8 cellular contexts compared by ENCODE assay signal in the genomic region with DNA sequence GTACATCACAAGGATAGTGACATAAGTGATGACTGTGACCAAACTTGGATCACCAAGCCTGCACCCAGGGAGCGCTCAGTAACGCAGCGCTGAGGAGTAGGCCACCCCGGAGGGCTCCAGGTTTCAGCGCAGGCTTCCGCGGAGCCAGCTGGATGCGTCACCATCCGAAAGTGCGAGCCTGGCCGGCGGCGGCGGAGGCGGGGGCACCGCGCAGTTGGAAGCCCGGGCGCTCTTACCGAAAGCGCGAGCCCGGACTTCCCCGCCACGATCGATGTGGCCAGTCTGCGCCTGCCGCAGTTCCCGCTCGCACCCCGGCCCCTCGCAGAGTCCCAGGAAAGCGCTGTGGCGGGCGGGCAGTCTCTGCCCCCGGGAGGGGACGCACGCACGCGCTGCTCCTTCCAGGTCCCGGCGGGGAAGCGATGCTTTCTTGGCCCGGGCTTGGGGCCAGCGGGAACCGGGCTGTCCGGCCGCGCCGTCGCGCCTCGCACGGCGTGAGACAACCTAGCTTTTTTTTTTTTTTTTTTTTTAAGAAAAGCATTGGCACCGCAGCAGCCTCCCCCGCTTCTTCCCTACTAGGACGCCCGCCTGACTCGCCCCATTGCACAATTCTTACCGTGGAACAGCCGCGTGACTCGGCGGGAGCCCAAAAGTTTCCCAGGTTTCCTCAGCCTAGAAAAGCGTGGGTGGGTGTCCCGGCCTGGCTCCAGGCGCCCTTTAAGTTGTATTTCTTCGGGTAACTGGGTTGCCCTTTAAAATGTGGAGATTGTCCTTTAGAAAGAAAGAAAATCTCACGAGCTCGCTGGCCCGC. TPM values are rescaled to one million over a fixed set of nuclear protein-coding genes. Genes with fewer than 3 reads are reported as not detected.
DNase-seq lines count a peak whose midpoint lies in the region; ATAC-seq and TF ChIP-seq lines count a peak whose summit lies in the region.

No MANE protein-coding gene starts in this region.

- intact Hi-C loops in activated B cell treated with CpG ODN at 0.5 μM for 24 hours (cut with micrococcal nuclease) (loop anchor here (1.0 to 2.0 kb wide), 6 partner anchors 14 to 418 kb away; a partner anchor contains a TSS), mammary epithelial cell (cut with micrococcal nuclease) (loop anchor here (1.0 to 10.0 kb wide), 3 partner anchors 36 to 258 kb away; a partner anchor contains a TSS)

- H3K9ac ChIP-seq in mammary epithelial cell (ENCODE audit: insufficient read depth, low read length) = peak overlapping the region; percentile 91

- peak overlapping the region; percentile 94 for H3K27ac ChIP-seq in mammary epithelial cell (ENCODE audit: insufficient read depth, low read depth, low read length)
- peak overlapping the region; percentile 78 to 99 (median 94) for H3K27ac ChIP-seq in skin epidermis

- peak; percentile 78 for ATAC-seq in GM21381 (IDR thresholded peaks at IDR 0.05; ENCODE audit: unreplicated experiment)
- ATAC-seq in activated B cell treated with CpG ODN at 0.5 μM for 24 hours (ENCODE audit: low read depth) = peak; percentile 81

- H3K4me3 ChIP-seq in mammary epithelial cell (replicated peaks in 1 of 3; ENCODE audit: insufficient read depth in 1 of 3, low read depth in 2 of 3, low read length in 3 of 3) (peak overlapping the region; percentile 70 to 74 (median 70)), skin epidermis (peak overlapping the region; percentile 42 to 69 (median 57))

- TF ChIP-seq CTCF in activated B cell treated with CpG ODN at 0.5 μM for 24 hours (IDR thresholded peaks at IDR 0.05) = no peak
- TF ChIP-seq CTCF in mammary epithelial cell (conservative IDR thresholded peaks at IDR 0.05 in 1 of 2, IDR thresholded peaks at IDR 0.05 in 1 of 2; ENCODE audit: extremely low read depth in 1 of 2, insufficient read depth in 1 of 2, low read depth in 1 of 2, low read length in 2 of 2) = no peak

- peaks cover 9% of the 10 kb centered on the region for H3K4me1 ChIP-seq in mammary epithelial cell (ENCODE audit: insufficient read depth, low read length)

- no TSS peak for BruUV-seq in mammary epithelial cell (replicated peaks; lab: Mats Ljungman, UMichigan)

- in situ Hi-C loops in mammary epithelial cell (cut with MboI; ENCODE audit: low sequenced_read_pairs in 2 of 2) = no loop called here

- no peaks in the 10 kb centered on the region for H3K27me3 ChIP-seq in mammary epithelial cell (ENCODE audit: insufficient read depth, low read length)

- no peaks in the 10 kb centered on the region for H3K79me2 ChIP-seq in mammary epithelial cell (ENCODE audit: insufficient read depth, low read length)

- WGBS in mammary epithelial cell (ENCODE audit: low coverage, missing lambda C conversion rate) = 2% methylated on average over 36 of the region's 72 CpGs

- peak overlapping the region; percentile 19 for H3K27ac Mint-ChIP-seq in activated B cell treated with CpG ODN at 0.5 μM for 24 hours
- peak overlapping the region; percentile 46 to 96 (median 90) for H3K27ac Mint-ChIP-seq in immature natural killer cell

- peak overlapping the region; percentile 97 for H2AFZ ChIP-seq in mammary epithelial cell (ENCODE audit: low read depth, low read length)

- CTCF ChIA-PET in activated B cell treated with CpG ODN at 0.5 μM for 24 hours (lab: Charles Lee) (interaction anchor here (1.0 kb wide), 1 partner anchor 42 kb away, joined by 3 read pairs; no protein-coding TSS in a partner anchor), mammary epithelial cell (lab: Charles Lee; ENCODE audit: low non-redundant PET) (interaction anchor here (0.6 kb wide), 1 partner anchor 179 kb away, joined by 4 read pairs; no protein-coding TSS in a partner anchor)

- dilution Hi-C loops in mammary epithelial cell (cut with HindIII; ENCODE audit: low sequenced_read_pairs) = no loop called here

- H3K4me1 Mint-ChIP-seq in activated B cell treated with CpG ODN at 0.5 μM for 24 hours = peaks cover 31% of the 10 kb centered on the region
- H3K4me1 Mint-ChIP-seq in immature natural killer cell = peaks cover 25 to 31% of the 10 kb centered on the region in 2 donors

- POLR2A ChIA-PET in activated B cell treated with CpG ODN at 0.5 μM for 24 hours (lab: Charles Lee) = interaction anchor here (0.6 to 3.5 kb wide), 8 partner anchors 9 to 621 kb away, joined by 3 to 31 read pairs (median 3); a partner anchor contains a TSS

- peak; percentile 96 for DNase-seq in CD1c-positive myeloid dendritic cell (ENCODE audit: extremely low spot score)
- DNase-seq in HT1080 (ENCODE audit: low read depth) = peak; percentile 40
- DNase-seq in activated B cell treated with CpG ODN at 0.5 μM for 24 hours = peak; percentile 66
- DNase-seq in mammary epithelial cell = peak; percentile 89
- peak; percentile 83 to 91 (median 86) for DNase-seq in immature natural killer cell
- no peak for DNase-seq in NCI-H446 (lab: John Stamatoyannopoulos, UW)

- H3K27me3 Mint-ChIP-seq in activated B cell treated with CpG ODN at 0.5 μM for 24 hours (no peaks in the 10 kb centered on the region), immature natural killer cell (ENCODE audit: low read depth in 3 of 3) (peaks cover 10 to 17% (median 17%) of the 10 kb centered on the region in 3 donors)

- H3K36me3 ChIP-seq in mammary epithelial cell (ENCODE audit: insufficient read depth, low read length) = no peaks in the 10 kb centered on the region

- no peaks in the 10 kb centered on the region for H3K36me3 Mint-ChIP-seq in activated B cell treated with CpG ODN at 0.5 μM for 24 hours (ENCODE audit: low read depth)
- H3K36me3 Mint-ChIP-seq in immature natural killer cell = peaks cover 0 to 2% (median 0%) of the 10 kb centered on the region in 3 donors

- H4K20me1 ChIP-seq in mammary epithelial cell (ENCODE audit: insufficient read depth, low read length) = no peaks in the 10 kb centered on the region

- H3K4me2 ChIP-seq in mammary epithelial cell (ENCODE audit: insufficient read depth, low read depth, low read length) = peak overlapping the region; percentile 98

- H3K4me3 Mint-ChIP-seq in activated B cell treated with CpG ODN at 0.5 μM for 24 hours = peak overlapping the region; percentile 83
- H3K4me3 Mint-ChIP-seq in immature natural killer cell = peak overlapping the region; percentile 73 to 85 (median 77)

- H3K9me3 Mint-ChIP-seq in activated B cell treated with CpG ODN at 0.5 μM for 24 hours (peaks cover 4% of the 10 kb centered on the region), immature natural killer cell (no peaks in the 10 kb centered on the region)

- H3K9me3 ChIP-seq in mammary epithelial cell (replicated peaks; ENCODE audit: insufficient read depth, low read length) = no peaks in the 10 kb centered on the region

RNA-seq across cellular contexts. Expression of a gene that starts 36.4 kb away (rescaled TPM):
- total RNA-seq in HT1080 (2014; rRNA removed; shearing (Covaris generic)) = 50.0 and 55.3 TPM in 2 replicates
- 37.9 and 49.2 TPM in 2 replicates for polyA plus RNA-seq in HT1080 (2015; cell fraction: cytosol; rRNA removed)
- 68.8 and 98.1 TPM in 2 replicates for polyA plus RNA-seq in HT1080 (2015; cell fraction: nucleus; rRNA removed)
- total RNA-seq in activated B cell treated with CpG ODN at 0.5 μM for 24 hours (195 and 215 TPM in 2 replicates), mammary epithelial cell (100 to 1,000 TPM in 1 of 2 donors, 10 to 100 TPM in 1; 74.9 to 125 TPM)
- polyA plus RNA-seq in mammary epithelial cell (41.4 TPM), immature natural killer cell (100 to 1,000 TPM; 265 to 734 (median 416) TPM)
- polyA minus RNA-seq in mammary epithelial cell = 87.6 TPM

Comparison
In these comparisons a context has a peak if more than half of its experiments do, and no peak if none do; other contexts are left out.
1. DNase-seq: peak in CD1c-positive myeloid dendritic cell (single experiment), HT1080 (single experiment), activated B cell treated with CpG ODN at 0.5 μM for 24 hours (single experiment), mammary epithelial cell (single experiment) and immature natural killer cell (3 of 3); none in NCI-H446 (0 of 2).